22 cellular contexts compared by ENCODE assay signal in the genomic region with DNA sequence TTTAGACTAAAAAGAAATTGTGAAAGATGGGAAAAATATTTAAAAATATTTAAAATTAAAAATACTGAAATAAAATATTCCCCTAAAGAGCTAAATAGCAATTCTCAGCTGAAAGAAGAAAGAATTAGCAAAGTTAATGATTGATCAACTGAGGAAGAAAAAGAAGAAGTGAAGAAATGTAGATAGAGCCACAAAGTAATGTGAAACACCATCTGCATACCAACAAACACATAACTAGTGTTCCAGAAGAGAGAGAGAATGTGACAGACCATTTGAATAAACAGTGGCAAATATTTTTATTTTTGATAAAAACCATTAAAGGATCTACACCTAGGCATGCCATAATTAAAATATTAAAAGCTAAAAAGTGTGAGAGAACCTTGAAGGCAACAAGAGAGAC.
A peak's percentile ranks its signal among the peaks of the same experiment; 100 is the strongest.
DNase-seq lines count a peak whose midpoint lies in the region; ATAC-seq and TF ChIP-seq lines count a peak whose summit lies in the region.
"Had no signal": no experiment of that assay in that cellular context is flagged by ENCODE, and none has a peak within 500 bp of the region (broad histone marks: within the 10 kb centered on the region; RNA-seq: fewer than 3 reads in every experiment).

No MANE protein-coding gene starts in this region.

- ATAC-seq in GM18870 (IDR thresholded peaks at IDR 0.05; ENCODE audit: unreplicated experiment) (peak; percentile 82), GM21619 (IDR thresholded peaks at IDR 0.05; ENCODE audit: unreplicated experiment) (peak; percentile 76), HG02973 (IDR thresholded peaks at IDR 0.05; ENCODE audit: unreplicated experiment) (peak; percentile 75), HG03565 (IDR thresholded peaks at IDR 0.05; ENCODE audit: unreplicated experiment) (peak; percentile 72), natural killer cell (no peak)
- ATAC-seq: GM23338, K562 had no signal

- peaks cover 16% of the 10 kb centered on the region for H3K36me3 Mint-ChIP-seq in natural killer cell
- no peaks in the 10 kb centered on the region for H3K36me3 Mint-ChIP-seq in osteocyte (ENCODE audit: unreplicated experiment)
- H3K36me3 Mint-ChIP-seq: naive B cell had no signal

- H3K27ac Mint-ChIP-seq in natural killer cell, result no peak overlapping the region
- no peak overlapping the region for H3K27ac Mint-ChIP-seq in osteocyte (ENCODE audit: unreplicated experiment)
- H3K27ac Mint-ChIP-seq: GM23338, naive B cell had no signal

- TF ChIP-seq CTCF in natural killer cell (IDR thresholded peaks at IDR 0.05) (no peak), osteocyte (IDR thresholded peaks at IDR 0.05) (no peak)

- H3K4me3 Mint-ChIP-seq in natural killer cell (no peak overlapping the region), osteocyte (ENCODE audit: unreplicated experiment) (no peak overlapping the region)
- H3K4me3 Mint-ChIP-seq: GM23338, naive B cell had no signal

- intact Hi-C loops in natural killer cell (cut with micrococcal nuclease), result no loop called here

- DNase-seq in NCI-H1092 treated with DMSO at 0.1 percent for 48 hours (lab: John Stamatoyannopoulos, UW) (no peak), natural killer cell (no peak), epidermal melanocyte (ENCODE audit: insufficient read length, low spot score) (no peak), osteocyte (ENCODE audit: extremely low spot score, unreplicated experiment) (no peak)
- DNase-seq: activated CD4-positive, alpha-beta T cell treated with anti-CD3 and anti-CD28 coated beads, Interleukin-2, amount 50 U/mL, for 4 hours; activated CD8-positive, alpha-beta memory T cell treated with anti-CD3 and anti-CD28 coated beads, Interleukin-2, amount 50 U/mL, for 48 hours; activated effector memory CD4-positive, alpha-beta T cell treated with Interleukin-2 at 50 U/mL for 16 hours; cerebellar nuclear complex; head of caudate nucleus; mesendoderm; MM.1S; naive B cell; NCI-H774; retina; stimulated activated naive CD4-positive, alpha-beta T cell; testis had no signal

- H3K9me3 Mint-ChIP-seq in natural killer cell, result peaks cover 17 to 36% of the 10 kb centered on the region in 2 donors
- H3K9me3 Mint-ChIP-seq in osteocyte (ENCODE audit: unreplicated experiment), result peaks cover 14% of the 10 kb centered on the region

- H3K27me3 Mint-ChIP-seq in natural killer cell (ENCODE audit: low read depth in 2 of 2), result no peaks in the 10 kb centered on the region
- H3K27me3 Mint-ChIP-seq in osteocyte (ENCODE audit: unreplicated experiment), result no peaks in the 10 kb centered on the region
- H3K27me3 Mint-ChIP-seq: naive B cell had no signal

- H3K4me1 Mint-ChIP-seq in natural killer cell (no peaks in the 10 kb centered on the region), osteocyte (ENCODE audit: unreplicated experiment) (no peaks in the 10 kb centered on the region)
- H3K4me1 Mint-ChIP-seq: GM23338, naive B cell had no signal

Comparison
In these comparisons a context has a peak if more than half of its experiments do, and no peak if none do; other contexts are left out.
1. ATAC-seq: peak in GM18870 (single experiment), GM21619 (single experiment), HG02973 (single experiment) and HG03565 (single experiment); none in natural killer cell (0 of 3).